16 cellular contexts compared by ENCODE assay signal in genomic region chr6:108200631-108201030, GRCh38. TPM values are rescaled to one million over a fixed set of nuclear protein-coding genes. Genes with fewer than 3 reads are reported as not detected.
A peak's percentile ranks its signal among the peaks of the same experiment; 100 is the strongest.
DNase-seq lines count a peak whose midpoint lies in the region; ATAC-seq and TF ChIP-seq lines count a peak whose summit lies in the region.
"Had no signal": no experiment of that assay in that cellular context is flagged by ENCODE, and none has a peak within 500 bp of the region (broad histone marks: within the 10 kb centered on the region; RNA-seq: fewer than 3 reads in every experiment).

No MANE protein-coding gene starts in this region.

- no peak overlapping the region for H3K27ac ChIP-seq in substantia nigra (ENCODE audit: low read depth, low read length, poor library complexity, severe bottlenecking)
- H3K27ac ChIP-seq: stomach had no signal

- TF ChIP-seq CTCF in nephron progenitor cell (IDR thresholded peaks at IDR 0.05) = no peak

- H3K9me3 Mint-ChIP-seq in nephron progenitor cell = no peaks in the 10 kb centered on the region
- H3K9me3 Mint-ChIP-seq: central memory CD8-positive, alpha-beta T cell had no signal

- DNase-seq in ELR (ENCODE audit: low read depth) (peak; percentile 83), RPMI7951 (ENCODE audit: low read depth) (peak; percentile 90), nephron progenitor cell (no peak), NK-92 (lab: John Stamatoyannopoulos, UW; ENCODE audit: unreplicated experiment) (no peak), substantia nigra (lab: John Stamatoyannopoulos, UW) (no peak)
- DNase-seq: activated naive CD4-positive, alpha-beta T cell treated with Interleukin-2 at 50 U/mL for 16 hours; Karpas-422; NCI-H187 treated with DMSO at 0.1 percent for 48 hours; stomach had no signal

- H3K27me3 Mint-ChIP-seq in nephron progenitor cell (ENCODE audit: low read depth, poor library complexity) = no peaks in the 10 kb centered on the region
- H3K27me3 Mint-ChIP-seq: central memory CD8-positive, alpha-beta T cell had no signal

- peak overlapping the region; percentile 89 for H3K27ac Mint-ChIP-seq in nephron progenitor cell

- no peak overlapping the region for H3K4me3 Mint-ChIP-seq in nephron progenitor cell
- H3K4me3 Mint-ChIP-seq: central memory CD8-positive, alpha-beta T cell had no signal

- H3K36me3 Mint-ChIP-seq in nephron progenitor cell (ENCODE audit: low read depth) = no peaks in the 10 kb centered on the region

- peaks cover 26% of the 10 kb centered on the region for H3K4me1 Mint-ChIP-seq in nephron progenitor cell
- H3K4me1 Mint-ChIP-seq: central memory CD8-positive, alpha-beta T cell had no signal

- peak; percentile 72 for ATAC-seq in esophagus mucosa
- no peak for ATAC-seq in HG02763 (IDR thresholded peaks at IDR 0.05; ENCODE audit: unreplicated experiment)
- no peak for ATAC-seq in HG02623 (IDR thresholded peaks at IDR 0.05; ENCODE audit: unreplicated experiment)

RNA-seq across cellular contexts. Expression of gene NR2E1, which starts 34.8 kb away (rescaled TPM):
- total RNA-seq in RPMI7951 (2014; rRNA removed; shearing (Covaris generic)) = 0.10 TPM in 1 of 2 replicates, not detected in the other
- 0.08 TPM for total RNA-seq in esophagus mucosa
- total RNA-seq: H1, mesenteric fat pad, omental fat pad, stomach had no signal

Comparison
In these comparisons a context has a peak if more than half of its experiments do, and no peak if none do; other contexts are left out.
1. DNase-seq: peak in ELR (single experiment) and RPMI7951 (single experiment); none in nephron progenitor cell (single experiment), NK-92 (single experiment) and substantia nigra (0 of 49).